23 cellular contexts compared by ENCODE assay signal in the genomic region with DNA sequence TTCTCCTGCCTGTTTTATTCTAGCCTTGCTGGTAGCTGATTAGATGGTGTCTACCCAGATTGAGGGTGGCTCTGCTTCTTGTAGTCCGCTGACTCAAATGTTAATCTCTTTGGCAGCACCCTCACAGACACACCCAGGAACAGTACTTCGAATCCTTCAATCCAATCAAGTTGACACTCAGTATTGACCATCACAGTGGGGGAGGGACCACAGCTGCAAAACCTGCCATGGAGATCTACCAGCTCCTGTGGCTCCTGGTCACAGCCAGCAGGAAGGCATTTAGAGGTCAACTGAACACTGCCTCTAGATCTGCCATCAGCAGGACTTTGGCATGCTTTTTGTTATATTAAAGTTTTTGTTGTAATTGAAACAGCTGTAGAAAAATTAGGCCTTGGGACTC.
DNase-seq lines count a peak whose midpoint lies in the region; ATAC-seq and TF ChIP-seq lines count a peak whose summit lies in the region.
"Had no signal": no experiment of that assay in that cellular context is flagged by ENCODE, and none has a peak within 500 bp of the region (broad histone marks: within the 10 kb centered on the region; RNA-seq: fewer than 3 reads in every experiment).

No MANE protein-coding gene starts in this region.

- H3K4me3 ChIP-seq in BE2C (ENCODE audit: low read depth, low read length) (peak overlapping the region; percentile 90), endodermal cell (ENCODE audit: low read length) (no peak overlapping the region)
- H3K4me3 ChIP-seq: A549, BLaER1 had no signal

- H3K9ac ChIP-seq in endodermal cell (ENCODE audit: extremely low read depth, low read length, poor library complexity, severe bottlenecking) = no peak overlapping the region
- H3K9ac ChIP-seq: BLaER1 had no signal

- H3K27me3 ChIP-seq in BE2C (no peaks in the 10 kb centered on the region), endodermal cell (ENCODE audit: control insufficient read depth, insufficient read depth, low read length, poor library complexity, severe bottlenecking) (no peaks in the 10 kb centered on the region)

- peaks cover 6% of the 10 kb centered on the region for H3K4me1 Mint-ChIP-seq in endodermal cell
- H3K4me1 Mint-ChIP-seq: B cell; CD14-positive monocyte; CD4-positive, alpha-beta memory T cell; CD4-positive, CD25-positive, alpha-beta regulatory T cell; CD8-positive, alpha-beta memory T cell had no signal

- H3K27ac ChIP-seq in endodermal cell (ENCODE audit: low read depth, low read length) = no peak overlapping the region
- H3K27ac ChIP-seq: 22Rv1, A549, BLaER1 had no signal

- ATAC-seq in HG02938 (IDR thresholded peaks at IDR 0.05; ENCODE audit: unreplicated experiment) = no peak
- ATAC-seq in GM21526 (IDR thresholded peaks at IDR 0.05; ENCODE audit: low FRiP score, unreplicated experiment) = no peak
- ATAC-seq in HG03175 (IDR thresholded peaks at IDR 0.05; ENCODE audit: unreplicated experiment) = no peak
- no peak for ATAC-seq in Right ventricle myocardium inferior
- ATAC-seq: A549 had no signal

- H3K27ac Mint-ChIP-seq in endodermal cell = no peak overlapping the region
- H3K27ac Mint-ChIP-seq: B cell; CD14-positive monocyte; CD4-positive, alpha-beta memory T cell; CD4-positive, CD25-positive, alpha-beta regulatory T cell; CD8-positive, alpha-beta memory T cell had no signal

- H3K36me3 Mint-ChIP-seq in endodermal cell (ENCODE audit: low read depth) = no peaks in the 10 kb centered on the region
- H3K36me3 Mint-ChIP-seq: CD14-positive monocyte; CD4-positive, alpha-beta memory T cell; CD4-positive, CD25-positive, alpha-beta regulatory T cell; CD8-positive, alpha-beta memory T cell had no signal

- H3K4me1 ChIP-seq in BE2C (peaks cover 14% of the 10 kb centered on the region), endodermal cell (ENCODE audit: control insufficient read depth, insufficient read depth, low read length) (no peaks in the 10 kb centered on the region)
- H3K4me1 ChIP-seq: A549, BLaER1 had no signal

- intact Hi-C loops in Right ventricle myocardium inferior (cut with DNase I) = no loop called here

- H3K9me3 ChIP-seq in BE2C (no peaks in the 10 kb centered on the region), endodermal cell (ENCODE audit: control insufficient read depth, low read length) (no peaks in the 10 kb centered on the region)
- H3K9me3 ChIP-seq: A549, BLaER1 had no signal

- WGBS in endodermal cell (ENCODE audit: insufficient coverage in 1 of 2, insufficient read length in 1 of 2), 2 experiments = 67 to 82% methylated on average over 1 to 2 of the region's 2 CpGs

- H3K9me3 Mint-ChIP-seq in endodermal cell = no peaks in the 10 kb centered on the region
- H3K9me3 Mint-ChIP-seq: CD4-positive, alpha-beta memory T cell had no signal

- H3K4me3 Mint-ChIP-seq in endodermal cell = no peak overlapping the region
- H3K4me3 Mint-ChIP-seq: B cell; CD14-positive monocyte; CD4-positive, alpha-beta memory T cell; CD4-positive, CD25-positive, alpha-beta regulatory T cell; CD8-positive, alpha-beta memory T cell had no signal

- DNase-seq in BE2C = peak; percentile 79
- DNase-seq in NCI-H69 (lab: John Stamatoyannopoulos, UW) = peak; percentile 83
- DNase-seq in NCI-H82 treated with DMSO at 0.1 percent for 48 hours (lab: John Stamatoyannopoulos, UW; ENCODE audit: unreplicated experiment) = peak; percentile 50
- peak; percentile 57 for DNase-seq in endodermal cell
- no peak for DNase-seq in Right ventricle myocardium inferior (ENCODE audit: missing footprints)
- DNase-seq: AML-193; C1 segment of cervical spinal cord; CD4-positive, alpha-beta memory T cell; CD4-positive, CD25-positive, alpha-beta regulatory T cell; CD8-positive, alpha-beta memory T cell; COR-L47; DMS 273 treated with DMSO at 0.1 percent for 48 hours; DMS153; DMS79 treated with DMSO at 0.1 percent for 48 hours; GF-D8 had no signal

- H3K36me3 ChIP-seq in BE2C (peaks cover 44% of the 10 kb centered on the region), endodermal cell (ENCODE audit: control insufficient read depth, insufficient read depth, low read length) (no peaks in the 10 kb centered on the region)
- H3K36me3 ChIP-seq: BLaER1 had no signal

- no peaks in the 10 kb centered on the region for H3K27me3 Mint-ChIP-seq in endodermal cell (ENCODE audit: insufficient read depth)
- H3K27me3 Mint-ChIP-seq: B cell; CD4-positive, CD25-positive, alpha-beta regulatory T cell; CD8-positive, alpha-beta memory T cell had no signal

- no peak for TF ChIP-seq CTCF in BE2C (IDR thresholded peaks at IDR 0.05; ENCODE audit: low read depth, low read length)
- no peak for TF ChIP-seq CTCF in endodermal cell (conservative IDR thresholded peaks at IDR 0.05)
